ENCODE assay signal across 18 cellular contexts in the genomic region with DNA sequence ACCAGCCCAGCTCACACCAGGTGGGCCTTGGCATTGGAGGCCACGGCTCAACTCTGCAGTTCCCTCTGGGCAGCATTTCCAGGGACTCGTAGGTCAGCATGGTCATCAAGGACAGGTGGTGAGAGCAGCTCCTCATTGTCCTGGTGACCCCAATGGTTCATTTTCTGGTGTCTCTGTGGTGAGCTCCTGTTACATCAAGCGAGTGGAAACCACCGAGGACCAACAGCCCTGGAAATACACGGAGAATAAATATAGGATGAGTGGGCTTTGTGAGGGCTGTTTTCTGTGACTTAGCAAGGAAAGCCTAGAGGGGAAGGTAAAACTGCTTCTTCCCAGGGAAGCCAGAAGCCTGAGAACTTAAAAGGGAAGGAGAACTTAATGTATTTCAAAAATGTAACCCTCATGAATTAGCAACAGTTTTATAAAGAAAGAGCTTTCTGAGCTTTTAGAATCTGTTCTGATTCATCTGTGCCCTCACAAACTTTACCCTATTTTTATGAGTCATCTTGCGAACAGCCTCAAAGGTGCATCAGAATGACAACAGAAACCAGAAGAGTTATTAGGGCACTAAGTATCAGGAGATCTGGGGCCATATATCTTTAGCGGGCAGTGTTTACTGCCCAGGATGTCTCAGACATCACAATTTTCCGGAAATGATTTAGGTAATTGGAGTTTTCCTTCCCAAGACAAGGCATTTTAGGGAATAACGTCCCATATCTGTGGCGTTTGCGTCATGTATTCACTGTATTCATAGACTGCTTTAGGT. TPM values are rescaled to one million over a fixed set of nuclear protein-coding genes. Genes with fewer than 3 reads are reported as not detected.
DNase-seq lines count a peak whose midpoint lies in the region; ATAC-seq, FAIRE-seq and TF ChIP-seq lines count a peak whose summit lies in the region.
"Had no signal": no experiment of that assay in that cellular context is flagged by ENCODE, and none has a peak within 500 bp of the region (broad histone marks: within the 10 kb centered on the region; RNA-seq: fewer than 3 reads in every experiment).

No MANE protein-coding gene starts in this region.

- no TSS peak for BruUV-seq in K562 (replicated peaks; lab: Mats Ljungman, UMichigan)

- peak overlapping the region; percentile 40 to 79 for H3K27ac Mint-ChIP-seq in activated naive CD4-positive, alpha-beta T cell treated with anti-CD3 and anti-CD28 coated beads, Interleukin-2, amount 50 U/mL, for 72 hours
- H3K27ac Mint-ChIP-seq in stimulated activated naive CD8-positive, alpha-beta T cell treated with anti-CD3 and anti-CD28 coated beads, Interleukin-15, Interleukin-2, amounts not matched to agents 100 ng/mL and 50 ng/mL, for 24 hours, result peak overlapping the region; percentile 83

- 28% methylated on average over 11 of the region's 11 CpGs for WGBS in K562 (ENCODE audit: insufficient coverage, low coverage, missing lambda C conversion rate)

- no peaks in the 10 kb centered on the region for H3K27me3 Mint-ChIP-seq in stimulated activated naive CD8-positive, alpha-beta T cell treated with anti-CD3 and anti-CD28 coated beads, Interleukin-15, Interleukin-2, amounts not matched to agents 100 ng/mL and 50 ng/mL, for 24 hours

- H3K27ac ChIP-seq in K562 (ENCODE audit: extremely low read depth, low read depth, low read length), result no peak overlapping the region
- H3K27ac ChIP-seq: coronary artery, esophagus squamous epithelium, uterus had no signal

- no peak overlapping the region for H3K4me2 ChIP-seq in K562 (ENCODE audit: insufficient read depth, low read length)

- H2AFZ ChIP-seq in K562 (ENCODE audit: low read depth, low read length), result peak overlapping the region; percentile 43; the same call in 1 of the 2 replicates

- peak overlapping the region; percentile 56 for H3K4me3 Mint-ChIP-seq in stimulated activated naive CD8-positive, alpha-beta T cell treated with anti-CD3 and anti-CD28 coated beads, Interleukin-15, Interleukin-2, amounts not matched to agents 100 ng/mL and 50 ng/mL, for 24 hours

- H3K9me1 ChIP-seq in K562 (ENCODE audit: control insufficient read depth, insufficient read depth, low read length), result no peaks in the 10 kb centered on the region

- no peak for FAIRE-seq in K562 (lab: Jason Lieb, UNC)

- TF ChIP-seq POLR2A in K562 (conservative IDR thresholded peaks at IDR 0.05), result no peak

- no peaks in the 10 kb centered on the region for H3K36me3 ChIP-seq in K562 (ENCODE audit: control insufficient read depth, insufficient read depth, low read length)
- H3K36me3 ChIP-seq: esophagus squamous epithelium, uterus had no signal

- H3K9me3 ChIP-seq in K562 (replicated peaks; ENCODE audit: control insufficient read depth, insufficient read depth, low read depth, low read length), result no peaks in the 10 kb centered on the region
- H3K9me3 ChIP-seq: esophagus squamous epithelium, uterus had no signal

- no peaks in the 10 kb centered on the region for H3K36me3 Mint-ChIP-seq in activated naive CD4-positive, alpha-beta T cell treated with anti-CD3 and anti-CD28 coated beads, Interleukin-2, amount 50 U/mL, for 72 hours
- H3K36me3 Mint-ChIP-seq in stimulated activated naive CD8-positive, alpha-beta T cell treated with anti-CD3 and anti-CD28 coated beads, Interleukin-15, Interleukin-2, amounts not matched to agents 100 ng/mL and 50 ng/mL, for 24 hours (ENCODE audit: low read depth), result no peaks in the 10 kb centered on the region

- H3K4me3 ChIP-seq in K562, result no peak overlapping the region
- H3K4me3 ChIP-seq: coronary artery, esophagus squamous epithelium, uterus had no signal

- TF ChIP-seq CTCF in K562 (IDR thresholded peaks at IDR 0.05 in 2 of 3, conservative IDR thresholded peaks at IDR 0.05 in 1 of 3; ENCODE audit: insufficient read depth in 2 of 3, low read depth in 1 of 3, low read length in 3 of 3), result no peak

- in situ Hi-C loops in K562 (cut with MboI), result no loop called here

- peaks cover 24% of the 10 kb centered on the region for H3K4me1 Mint-ChIP-seq in stimulated activated naive CD8-positive, alpha-beta T cell treated with anti-CD3 and anti-CD28 coated beads, Interleukin-15, Interleukin-2, amounts not matched to agents 100 ng/mL and 50 ng/mL, for 24 hours (ENCODE audit: low read depth)

- DNase-seq in activated naive CD4-positive, alpha-beta T cell treated with anti-CD3 and anti-CD28 coated beads, Interleukin-2, amount 50 U/mL, for 72 hours (ENCODE audit: low spot score in 2 of 2), result peak in 1 of 2 donors; percentile 42
- DNase-seq in activated naive CD4-positive, alpha-beta T cell (lab: John Stamatoyannopoulos, UW), result no peak
- peak; percentile 28 for DNase-seq in LHCN-M2 (ENCODE audit: low read depth)
- DNase-seq in K562 (ENCODE audit: extremely low read depth in 1 of 4, low spot score in 3 of 4), result no peak
- no peak for DNase-seq in pons (ENCODE audit: low spot score)
- no peak for DNase-seq in stimulated activated CD4-positive, alpha-beta T cell treated with anti-CD3 and anti-CD28 coated beads, Interleukin-15, amount 100 ng/mL, for 24 hours
- DNase-seq: activated CD4-positive, alpha-beta T cell treated with anti-CD3 and anti-CD28 coated beads, Interleukin-2, amount 50 U/mL, for 48 hours; Calu3; esophagus squamous epithelium; mesendoderm; NCI-H1092; NCI-H446; occipital lobe; uterus had no signal

- peak; percentile 86 to 93 for ATAC-seq in activated naive CD4-positive, alpha-beta T cell treated with anti-CD3 and anti-CD28 coated beads, Interleukin-2, amount 50 U/mL, for 72 hours
- no peak for ATAC-seq in K562
- ATAC-seq in HG02884 (IDR thresholded peaks at IDR 0.05; ENCODE audit: unreplicated experiment), result no peak
- ATAC-seq: Panc1 had no signal

- TF ChIP-seq EP300 in K562 (IDR thresholded peaks at IDR 0.05; ENCODE audit: low read length), result no peak

- no peaks in the 10 kb centered on the region for H4K20me1 ChIP-seq in K562 (replicated peaks; ENCODE audit: control insufficient read depth, insufficient read depth, low read length)

- H3K9me3 Mint-ChIP-seq in activated naive CD4-positive, alpha-beta T cell treated with anti-CD3 and anti-CD28 coated beads, Interleukin-2, amount 50 U/mL, for 72 hours, result no peaks in the 10 kb centered on the region
- no peaks in the 10 kb centered on the region for H3K9me3 Mint-ChIP-seq in stimulated activated naive CD8-positive, alpha-beta T cell treated with anti-CD3 and anti-CD28 coated beads, Interleukin-15, Interleukin-2, amounts not matched to agents 100 ng/mL and 50 ng/mL, for 24 hours

- no peak for TF ChIP-seq RAD21 in K562 (CRISPR knock-in tag; conservative IDR thresholded peaks at IDR 0.05 in 1 of 2, IDR thresholded peaks at IDR 0.05 in 1 of 2)

- H3K4me1 ChIP-seq in K562 (replicated peaks in 1 of 2; ENCODE audit: control insufficient read depth in 2 of 2, insufficient read depth in 2 of 2, low read length in 2 of 2), result peaks cover 0 to 3% of the 10 kb centered on the region in 2 experiments; a peak in 1 of 5 replicates
- H3K4me1 ChIP-seq: esophagus squamous epithelium, uterus had no signal

- POLR2A ChIA-PET in K562 (lab: Yijun Ruan, JAX), result no interaction called here

- no peaks in the 10 kb centered on the region for H3K79me2 ChIP-seq in K562 (ENCODE audit: control insufficient read depth, insufficient read depth, low read length)

- no peak overlapping the region for H3K9ac ChIP-seq in K562 (ENCODE audit: insufficient read depth in 1 of 2, low read depth in 2 of 2, low read length in 2 of 2)

- intact Hi-C loops in K562 (cut with micrococcal nuclease), result no loop called here

- H3K27me3 ChIP-seq in K562 (ENCODE audit: control insufficient read depth in 2 of 2, insufficient read depth in 2 of 2, low read length in 2 of 2), result no peaks in the 10 kb centered on the region
- H3K27me3 ChIP-seq: esophagus squamous epithelium, uterus had no signal

- CTCF ChIA-PET in K562 (lab: Yijun Ruan, JAX; ENCODE audit: low intra/inter-chr PET ratio), result no interaction called here

RNA-seq across cellular contexts. Expression of a gene that starts 18.7 kb away (rescaled TPM):
- 10 to 100 TPM in 1 of 2 donors, 1 to 10 TPM in 1; 6.5 to 17.5 TPM for total RNA-seq in activated naive CD4-positive, alpha-beta T cell treated with anti-CD3 and anti-CD28 coated beads, Interleukin-2, amount 50 U/mL, for 72 hours
- total RNA-seq in LHCN-M2 (2014; rRNA removed), result 0.80 and 0.83 TPM in 2 replicates
- polyA plus RNA-seq in LHCN-M2 (2012), result 1.7 TPM
- 36.2 and 42.2 TPM in 2 replicates for total RNA-seq in K562 (2011; cell fraction: chromatin; rRNA removed; ENCODE audit: low replicate concordance)
- total RNA-seq in K562 (2011; cell fraction: nucleolus; rRNA removed), result 17.0 and 25.8 TPM in 2 replicates
- total RNA-seq in K562 (2011; cell fraction: nucleoplasm; rRNA removed), result 19.2 and 23.9 TPM in 2 replicates
- 2.2 TPM in 2 replicates for total RNA-seq in K562 (2014; rRNA removed)
- 3.6 and 5.0 TPM in 2 replicates for total RNA-seq in K562 (2014; rRNA removed; fragmentation: Illumina TruSeq; extraction: Trizol)
- total RNA-seq in K562 (2015; rRNA removed; fragmentation: Illumina TruSeq; extraction: Trizol), result 6.7 and 6.8 TPM in 2 replicates
- 4.0 and 4.5 TPM in 2 replicates for total RNA-seq in K562 (2021)
- 6.1 and 7.1 TPM in 2 replicates for polyA plus RNA-seq in K562 (2011; rRNA removed)
- polyA plus RNA-seq in K562 (2011; cell fraction: cytosol; rRNA removed), result 1.4 and 2.2 TPM in 2 replicates
- 22.7 and 23.4 TPM in 2 replicates for polyA plus RNA-seq in K562 (2011; cell fraction: nucleus; rRNA removed)
- polyA plus RNA-seq in K562 (2012), result 5.3 and 10.9 TPM in 2 replicates
- 3.4 and 4.0 TPM in 2 replicates for polyA plus RNA-seq in K562 (2014; fragmentation: Illumina TruSeq; extraction: Trizol)
- 1 to 10 TPM in 1 of 2 experiments, under 1 TPM in 1; 0.65 to 1.2 TPM for polyA plus RNA-seq in K562 (2014; fragmentation: Nextera tagmentation; extraction: Ambion mirVana)
- 4.2 and 6.0 TPM in 2 replicates for polyA plus RNA-seq in K562 (2014; rRNA removed)
- polyA minus RNA-seq in K562 (2011; rRNA and poly(A)+ RNA removed), result 11.2 and 14.2 TPM in 2 replicates
- polyA minus RNA-seq in K562 (2011; cell fraction: cytosol; rRNA and poly(A)+ RNA removed), result 1.4 and 2.4 TPM in 2 replicates
- polyA minus RNA-seq in K562 (2011; cell fraction: nucleus; rRNA and poly(A)+ RNA removed), result 9.6 and 20.2 TPM in 2 replicates

RNA-seq across cellular contexts. Expression of a gene that starts 24.4 kb away (rescaled TPM):
- 100 to 1,000 TPM in 1 of 2 donors, 10 to 100 TPM in 1; 77.0 to 124 TPM for total RNA-seq in activated naive CD4-positive, alpha-beta T cell treated with anti-CD3 and anti-CD28 coated beads, Interleukin-2, amount 50 U/mL, for 72 hours
- total RNA-seq in LHCN-M2 (2014; rRNA removed) (74.0 and 76.6 TPM in 2 replicates), K562 (2014; rRNA removed) (22.1 and 27.9 TPM in 2 replicates), K562 (2014; rRNA removed; fragmentation: Illumina TruSeq; extraction: Trizol) (12.0 and 16.2 TPM in 2 replicates), K562 (2015; rRNA removed; fragmentation: Illumina TruSeq; extraction: Trizol) (26.4 and 26.7 TPM in 2 replicates), K562 (2021) (41.0 and 43.0 TPM in 2 replicates)
- polyA plus RNA-seq in LHCN-M2 (2012), result 88.8 TPM
- total RNA-seq in K562 (2011; cell fraction: chromatin; rRNA removed; ENCODE audit: low replicate concordance), result 58.6 and 187 TPM in 2 replicates
- total RNA-seq in K562 (2011; cell fraction: nucleolus; rRNA removed), result 122 and 125 TPM in 2 replicates
- total RNA-seq in K562 (2011; cell fraction: nucleoplasm; rRNA removed), result 80.8 and 84.3 TPM in 2 replicates
- polyA plus RNA-seq in K562 (2011; rRNA removed) (40.9 and 47.4 TPM in 2 replicates), K562 (2014; fragmentation: Illumina TruSeq; extraction: Trizol) (22.5 and 29.2 TPM in 2 replicates), K562 (2014; fragmentation: Nextera tagmentation; extraction: Ambion mirVana) (1 to 10 TPM in 1 of 2 experiments, under 1 TPM in 1; 0.49 to 2.3 TPM), K562 (2014; rRNA removed) (42.3 and 46.1 TPM in 2 replicates)
- polyA plus RNA-seq in K562 (2011; cell fraction: cytosol; rRNA removed), result 50.7 and 71.9 TPM in 2 replicates
- polyA plus RNA-seq in K562 (2011; cell fraction: nucleus; rRNA removed), result 306 and 320 TPM in 2 replicates
- polyA plus RNA-seq in K562 (2012), result 37.9 and 120 TPM in 2 replicates
- 16.2 and 25.4 TPM in 2 replicates for polyA minus RNA-seq in K562 (2011; rRNA and poly(A)+ RNA removed)
- polyA minus RNA-seq in K562 (2011; cell fraction: cytosol; rRNA and poly(A)+ RNA removed), result 19.1 and 23.3 TPM in 2 replicates
- polyA minus RNA-seq in K562 (2011; cell fraction: nucleus; rRNA and poly(A)+ RNA removed), result 68.1 and 83.7 TPM in 2 replicates

RNA-seq across cellular contexts. Expression of a gene that starts 25.1 kb away (rescaled TPM):
- total RNA-seq in activated naive CD4-positive, alpha-beta T cell treated with anti-CD3 and anti-CD28 coated beads, Interleukin-2, amount 50 U/mL, for 72 hours, result 100 to 1,000 TPM; 164 to 235 TPM
- 0.40 TPM in 1 of 2 replicates, not detected in the other for total RNA-seq in LHCN-M2 (2014; rRNA removed)
- not detected for polyA plus RNA-seq in LHCN-M2 (2012)
- 0.58 and 3.1 TPM in 2 replicates for total RNA-seq in K562 (2011; cell fraction: chromatin; rRNA removed; ENCODE audit: low replicate concordance)
- 1.8 and 2.0 TPM in 2 replicates for total RNA-seq in K562 (2011; cell fraction: nucleolus; rRNA removed)
- 0.81 and 1.7 TPM in 2 replicates for total RNA-seq in K562 (2011; cell fraction: nucleoplasm; rRNA removed)
- 0.41 and 0.49 TPM in 2 replicates for total RNA-seq in K562 (2014; rRNA removed)
- 0.07 TPM in 1 of 2 replicates, not detected in the other for total RNA-seq in K562 (2014; rRNA removed; fragmentation: Illumina TruSeq; extraction: Trizol)
- total RNA-seq in K562 (2015; rRNA removed; fragmentation: Illumina TruSeq; extraction: Trizol), result 0.18 and 0.19 TPM in 2 replicates
- total RNA-seq in K562 (2021), result 0.80 and 0.98 TPM in 2 replicates
- polyA plus RNA-seq in K562 (2011; rRNA removed), result 0.35 and 0.39 TPM in 2 replicates
- 0.18 and 0.63 TPM in 2 replicates for polyA plus RNA-seq in K562 (2011; cell fraction: cytosol; rRNA removed)
- polyA plus RNA-seq in K562 (2011; cell fraction: nucleus; rRNA removed), result 2.9 and 5.1 TPM in 2 replicates
- polyA plus RNA-seq in K562 (2012), result 0.76 and 3.9 TPM in 2 replicates
- polyA plus RNA-seq in K562 (2014; fragmentation: Illumina TruSeq; extraction: Trizol), result 0.21 and 0.22 TPM in 2 replicates
- under 1 TPM in 1 of 2 experiments, not detected in 1; 0.06 TPM for polyA plus RNA-seq in K562 (2014; fragmentation: Nextera tagmentation; extraction: Ambion mirVana)
- 0.20 and 0.76 TPM in 2 replicates for polyA plus RNA-seq in K562 (2014; rRNA removed)
- polyA minus RNA-seq in K562 (2011; rRNA and poly(A)+ RNA removed), result 0.15 and 0.46 TPM in 2 replicates
- polyA minus RNA-seq in K562 (2011; cell fraction: cytosol; rRNA and poly(A)+ RNA removed), result not detected in 2 replicates
- polyA minus RNA-seq in K562 (2011; cell fraction: nucleus; rRNA and poly(A)+ RNA removed), result 0.81 TPM in 1 of 2 replicates, not detected in the other
- total RNA-seq: Calu3 had no signal

RNA-seq across cellular contexts. Expression of a gene that starts 42.4 kb away (rescaled TPM):
- 100 to 1,000 TPM; 269 to 288 TPM for total RNA-seq in activated naive CD4-positive, alpha-beta T cell treated with anti-CD3 and anti-CD28 coated beads, Interleukin-2, amount 50 U/mL, for 72 hours
- 219 and 247 TPM in 2 replicates for total RNA-seq in LHCN-M2 (2014; rRNA removed)
- 382 TPM for polyA plus RNA-seq in LHCN-M2 (2012)
- 55.0 and 69.6 TPM in 2 replicates for total RNA-seq in K562 (2011; cell fraction: chromatin; rRNA removed; ENCODE audit: low replicate concordance)
- total RNA-seq in K562 (2011; cell fraction: nucleolus; rRNA removed), result 123 and 139 TPM in 2 replicates
- 112 and 121 TPM in 2 replicates for total RNA-seq in K562 (2011; cell fraction: nucleoplasm; rRNA removed)
- total RNA-seq in K562 (2014; rRNA removed), result 1,235 and 1,392 TPM in 2 replicates
- 182 and 199 TPM in 2 replicates for total RNA-seq in K562 (2014; rRNA removed; fragmentation: Illumina TruSeq; extraction: Trizol)
- 458 and 535 TPM in 2 replicates for total RNA-seq in K562 (2015; rRNA removed; fragmentation: Illumina TruSeq; extraction: Trizol)
- total RNA-seq in K562 (2021), result 536 and 603 TPM in 2 replicates
- 535 and 582 TPM in 2 replicates for polyA plus RNA-seq in K562 (2011; rRNA removed)
- 717 and 760 TPM in 2 replicates for polyA plus RNA-seq in K562 (2011; cell fraction: cytosol; rRNA removed)
- polyA plus RNA-seq in K562 (2011; cell fraction: nucleus; rRNA removed), result 365 and 570 TPM in 2 replicates
- polyA plus RNA-seq in K562 (2012), result 526 and 547 TPM in 2 replicates
- 154 and 281 TPM in 2 replicates for polyA plus RNA-seq in K562 (2014; fragmentation: Illumina TruSeq; extraction: Trizol)
- polyA plus RNA-seq in K562 (2014; fragmentation: Nextera tagmentation; extraction: Ambion mirVana), result 100 to 1,000 TPM; 305 to 487 TPM
- 1,304 and 1,424 TPM in 2 replicates for polyA plus RNA-seq in K562 (2014; rRNA removed)
- polyA minus RNA-seq in K562 (2011; rRNA and poly(A)+ RNA removed), result 60.5 and 61.2 TPM in 2 replicates
- polyA minus RNA-seq in K562 (2011; cell fraction: cytosol; rRNA and poly(A)+ RNA removed), result 88.6 and 115 TPM in 2 replicates
- polyA minus RNA-seq in K562 (2011; cell fraction: nucleus; rRNA and poly(A)+ RNA removed), result 46.4 and 75.2 TPM in 2 replicates

Comparison
In these comparisons a context has a peak if more than half of its experiments do, and no peak if none do; other contexts are left out.
1. ATAC-seq: peak in activated naive CD4-positive, alpha-beta T cell treated with anti-CD3 and anti-CD28 coated beads, Interleukin-2, amount 50 U/mL, for 72 hours (2 of 2); none in K562 (single experiment) and HG02884 (single experiment).
2. RNA of a gene that starts 25.1 kb away (total RNA-seq): 164 to 235 TPM in activated naive CD4-positive, alpha-beta T cell treated with anti-CD3 and anti-CD28 coated beads, Interleukin-2, amount 50 U/mL, for 72 hours; 0.07 to 3.1 TPM in K562 and 0.40 TPM in LHCN-M2; every median in the first group is over 10 times any median in the second.